11 cellular contexts compared by ENCODE assay signal in genomic region chr10:51878695-51879094, GRCh38.
DNase-seq lines count a peak whose midpoint lies in the region; ATAC-seq and TF ChIP-seq lines count a peak whose summit lies in the region.
"Had no signal": no experiment of that assay in that cellular context is flagged by ENCODE, and none has a peak within 500 bp of the region (broad histone marks: within the 10 kb centered on the region; RNA-seq: fewer than 3 reads in every experiment).

No MANE protein-coding gene starts in this region.

- POLR2A ChIA-PET in CD4-positive, alpha-beta memory T cell (lab: Charles Lee; ENCODE audit: partially characterized antibody), result no interaction called here
- POLR2A ChIA-PET in PC-9 (lab: Charles Lee; ENCODE audit: unreplicated experiment), result no interaction called here

- no peak overlapping the region for H3K4me2 ChIP-seq in PC-9

- no peaks in the 10 kb centered on the region for H3K36me3 Mint-ChIP-seq in CD4-positive, alpha-beta memory T cell
- H3K36me3 Mint-ChIP-seq in type B pancreatic cell, result no peaks in the 10 kb centered on the region

- no peak for DNase-seq in CD4-positive, alpha-beta memory T cell
- DNase-seq in PC-9, result no peak
- no peak for DNase-seq in NCI-H1436 (lab: John Stamatoyannopoulos, UW)
- no peak for DNase-seq in stimulated activated CD4-positive, alpha-beta T cell treated with anti-CD3 and anti-CD28 coated beads, Interleukin-4, amount 100 ng/mL, for 24 hours
- no peak for DNase-seq in type B pancreatic cell (ENCODE audit: extremely low spot score, unreplicated experiment)
- DNase-seq: COR-L47; effector memory CD4-positive, alpha-beta T cell; NCI-H2107 had no signal

- no peaks in the 10 kb centered on the region for H3K79me2 ChIP-seq in PC-9 (ENCODE audit: low read depth)

- BruUV-seq in PC-9 (replicated peaks; lab: Mats Ljungman, UMichigan), result no TSS peak

- no peaks in the 10 kb centered on the region for H3K36me3 ChIP-seq in CD4-positive, alpha-beta memory T cell (ENCODE audit: insufficient read depth, low read length)
- no peaks in the 10 kb centered on the region for H3K36me3 ChIP-seq in gastroesophageal sphincter
- no peaks in the 10 kb centered on the region for H3K36me3 ChIP-seq in PC-9 (ENCODE audit: low read depth)

- H4K20me1 ChIP-seq in PC-9 (ENCODE audit: insufficient read depth), result no peaks in the 10 kb centered on the region

- no peak overlapping the region for H2AFZ ChIP-seq in PC-9

- no peak overlapping the region for H3K27ac ChIP-seq in CD4-positive, alpha-beta memory T cell (ENCODE audit: low read depth, low read length)
- peak overlapping the region; percentile 12 to 42 (median 30) for H3K27ac ChIP-seq in gastroesophageal sphincter
- H3K27ac ChIP-seq in PC-9, result no peak overlapping the region

- peaks cover 3 to 17% (median 12%) of the 10 kb centered on the region in 4 donors for H3K4me1 Mint-ChIP-seq in CD4-positive, alpha-beta memory T cell
- H3K4me1 Mint-ChIP-seq in type B pancreatic cell (ENCODE audit: unreplicated experiment), result peaks cover 13% of the 10 kb centered on the region

- no peaks in the 10 kb centered on the region for H3K9me2 ChIP-seq in PC-9 (ENCODE audit: insufficient read depth)

- TF ChIP-seq CTCF in gastroesophageal sphincter (IDR thresholded peaks at IDR 0.05) (no peak), PC-9 (conservative IDR thresholded peaks at IDR 0.05) (no peak), type B pancreatic cell (conservative IDR thresholded peaks at IDR 0.05) (no peak)

- intact Hi-C loops in CD4-positive, alpha-beta memory T cell (cut with micrococcal nuclease), result no loop called here
- intact Hi-C loops in PC-9 (cut with micrococcal nuclease; ENCODE audit: unreplicated experiment), result no loop called here

- peak overlapping the region in 5 of 7 donors; percentile 43 to 89 (median 72) for H3K27ac Mint-ChIP-seq in CD4-positive, alpha-beta memory T cell
- H3K27ac Mint-ChIP-seq in type B pancreatic cell, result no peak overlapping the region

- peak; percentile 7 for ATAC-seq in GM21526 (IDR thresholded peaks at IDR 0.05; ENCODE audit: low FRiP score, unreplicated experiment)
- ATAC-seq in HG03571 (IDR thresholded peaks at IDR 0.05; ENCODE audit: unreplicated experiment), result peak; percentile 8
- ATAC-seq in gastroesophageal sphincter, result no peak

- CTCF ChIA-PET in CD4-positive, alpha-beta memory T cell (lab: Charles Lee; ENCODE audit: partially characterized antibody), result no interaction called here
- CTCF ChIA-PET in PC-9 (lab: Charles Lee), result no interaction called here

- H3K4me3 ChIP-seq in CD4-positive, alpha-beta memory T cell (ENCODE audit: low read length in 2 of 2), result no peak overlapping the region
- no peak overlapping the region for H3K4me3 ChIP-seq in gastroesophageal sphincter
- H3K4me3 ChIP-seq in PC-9, result no peak overlapping the region

- no peak for TF ChIP-seq EP300 in gastroesophageal sphincter (IDR thresholded peaks at IDR 0.05)

- no peaks in the 10 kb centered on the region for H3K4me1 ChIP-seq in CD4-positive, alpha-beta memory T cell (ENCODE audit: insufficient read depth, low read length)
- peaks cover 0 to 19% (median 3%) of the 10 kb centered on the region in 3 donors for H3K4me1 ChIP-seq in gastroesophageal sphincter
- no peaks in the 10 kb centered on the region for H3K4me1 ChIP-seq in PC-9 (replicated peaks; ENCODE audit: insufficient read depth)

- no peaks in the 10 kb centered on the region for H3K9me3 ChIP-seq in CD4-positive, alpha-beta memory T cell (ENCODE audit: control insufficient read depth in 1 of 2, low read length in 2 of 2)
- H3K9me3 ChIP-seq in gastroesophageal sphincter, result no peaks in the 10 kb centered on the region
- no peaks in the 10 kb centered on the region for H3K9me3 ChIP-seq in PC-9 (ENCODE audit: insufficient read depth, low read depth)

- no peaks in the 10 kb centered on the region for H3K27me3 ChIP-seq in CD4-positive, alpha-beta memory T cell (ENCODE audit: insufficient read depth, low read length)
- H3K27me3 ChIP-seq in gastroesophageal sphincter (no peaks in the 10 kb centered on the region), PC-9 (ENCODE audit: insufficient read depth, low read depth) (no peaks in the 10 kb centered on the region)

- peaks cover 0 to 2% (median 0%) of the 10 kb centered on the region in 8 donors for H3K9me3 Mint-ChIP-seq in CD4-positive, alpha-beta memory T cell
- no peaks in the 10 kb centered on the region for H3K9me3 Mint-ChIP-seq in type B pancreatic cell

- TF ChIP-seq POLR2A in gastroesophageal sphincter (IDR thresholded peaks at IDR 0.05), result no peak

- H3K27me3 Mint-ChIP-seq in CD4-positive, alpha-beta memory T cell, result no peaks in the 10 kb centered on the region
- H3K27me3 Mint-ChIP-seq in type B pancreatic cell, result no peaks in the 10 kb centered on the region

- no peaks in the 10 kb centered on the region; the same call in 1 of the 2 replicates for H3F3A ChIP-seq in PC-9 (ENCODE audit: insufficient read depth, low read depth)

- H3K4me3 Mint-ChIP-seq in CD4-positive, alpha-beta memory T cell, result peak overlapping the region in 6 of 8 donors; percentile 40 to 74 (median 54)
- H3K4me3 Mint-ChIP-seq in type B pancreatic cell, result no peak overlapping the region

Comparison
In these comparisons a context has a peak if more than half of its experiments do, and no peak if none do; other contexts are left out.
1. H3K27ac ChIP-seq: peak in gastroesophageal sphincter (4 of 4); none in CD4-positive, alpha-beta memory T cell (single experiment) and PC-9 (single experiment).